Comparison of ENCODE assay signal across 11 cellular contexts in the genomic region with DNA sequence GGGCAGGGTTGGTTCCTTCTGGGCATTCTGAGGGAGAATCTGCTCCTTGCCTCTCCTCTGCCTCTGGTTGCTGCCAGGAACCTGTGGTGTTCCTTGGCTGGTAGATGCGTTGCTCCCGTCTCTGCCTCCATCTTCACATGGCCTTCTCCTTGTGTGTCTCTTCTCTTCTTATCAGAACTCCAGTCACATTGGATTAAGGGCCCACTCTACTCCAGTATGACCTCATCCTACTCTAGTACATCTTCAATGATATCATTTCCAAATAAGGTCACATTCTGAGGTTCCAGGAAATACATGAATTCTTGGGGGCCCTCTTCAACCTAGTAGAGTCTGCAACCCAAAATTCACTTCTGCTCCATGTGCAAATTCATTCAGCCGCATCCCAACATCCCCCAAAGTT. TPM values are rescaled to one million over a fixed set of nuclear protein-coding genes. Genes with fewer than 3 reads are reported as not detected.
"Had no signal": no experiment of that assay in that cellular context is flagged by ENCODE, and none has a peak within 500 bp of the region (broad histone marks: within the 10 kb centered on the region; RNA-seq: fewer than 3 reads in every experiment).

No MANE protein-coding gene starts in this region.

- H3K27ac ChIP-seq: GM23248, HL-60 had no signal

- ATAC-seq: K562 had no signal

- H3K4me3 ChIP-seq: GM23248, K562 had no signal

- H2AFZ ChIP-seq: GM23248 had no signal

- FAIRE-seq: H54, K562 had no signal

- H3K9ac ChIP-seq: GM23248 had no signal

- DNase-seq: GM23248, GOT3, H9, HCEC 1CT, HFFc6, IMR-90, KG1 had no signal

RNA-seq across cellular contexts. Expression of gene HTR3B, which starts 33.3 kb away (rescaled TPM):
- total RNA-seq: GM23248, H9, HFFc6, HT1080, IMR-90, K562 had no signal
- polyA plus RNA-seq: GM23248, IMR-90, K562 had no signal

RNA-seq across cellular contexts. Expression of gene HTR3A, which starts 37.0 kb away (rescaled TPM):
- total RNA-seq: GM23248, HFFc6, HT1080, IMR-90, K562 had no signal
- polyA plus RNA-seq: GM23248, IMR-90, K562 had no signal
